In the genomic region with DNA sequence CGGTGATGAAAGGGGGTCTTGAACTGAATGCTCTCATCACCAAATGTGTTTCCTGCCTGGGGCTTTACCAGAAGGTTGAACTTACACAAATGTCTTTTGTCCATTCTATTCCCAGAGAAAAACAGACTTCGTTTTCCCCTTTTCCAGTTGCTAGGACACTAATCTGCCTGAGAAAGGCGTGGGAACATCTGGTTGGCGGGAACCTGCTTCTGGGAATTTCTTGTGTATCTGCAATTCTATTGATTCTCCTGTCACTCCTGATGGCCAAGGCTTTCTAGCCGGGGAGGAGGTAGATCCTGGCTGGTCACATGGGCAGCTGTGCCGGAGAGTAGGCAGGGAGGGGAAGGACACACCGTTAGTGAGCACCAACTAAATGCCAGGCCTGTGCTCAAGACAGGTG, we compare ENCODE assay signal across 19 cellular contexts. TPM values are rescaled to one million over a fixed set of nuclear protein-coding genes. Genes with fewer than 3 reads are reported as not detected.
"Had no signal": no experiment of that assay in that cellular context is flagged by ENCODE, and none has a peak within 500 bp of the region (broad histone marks: within the 10 kb centered on the region; RNA-seq: fewer than 3 reads in every experiment).

No MANE protein-coding gene starts in this region.

- H3K9me3 ChIP-seq: colonic mucosa, gastroesophageal sphincter, tibial nerve, uterus had no signal

- H3K27me3 Mint-ChIP-seq: activated naive CD8-positive, alpha-beta T cell had no signal

- DNase-seq: activated B cell treated with CpG ODN at 0.5 μM for 24 hours; activated CD4-positive, alpha-beta T cell treated with anti-CD3 and anti-CD28 coated beads for 48 hours; activated CD8-positive, alpha-beta memory T cell treated with anti-CD3 and anti-CD28 coated beads, Interleukin-2, amount 50 U/mL, for 4 hours; activated CD8-positive, alpha-beta T cell treated with anti-CD3 and anti-CD28 coated beads, Interleukin-2, amount 10 ng/mL, durations not matched to agents 7 days and 5 days; activated gamma-delta T cell treated with Interleukin-2 at 50 U/mL for 16 hours; activated T-cell treated with anti-CD3 and anti-CD28 coated beads, Interleukin-2, amount 50 U/mL, for 72 hours; amniotic stem cell; central memory CD4-positive, alpha-beta T cell; colonic mucosa; effector memory CD8-positive, alpha-beta T cell; erythroblast; posterior cingulate gyrus; T-helper 17 cell; uterus had no signal

- H3K4me3 ChIP-seq: colonic mucosa, gastroesophageal sphincter, lung, tibial nerve, uterus had no signal

- H3K4me3 Mint-ChIP-seq: activated B cell treated with CpG ODN at 0.5 μM for 24 hours; activated CD8-positive, alpha-beta T cell treated with anti-CD3 and anti-CD28 coated beads, Interleukin-2, amount 10 ng/mL, durations not matched to agents 7 days and 5 days; activated naive CD8-positive, alpha-beta T cell; activated T-cell treated with anti-CD3 and anti-CD28 coated beads, Interleukin-2, amount 50 U/mL, for 72 hours; effector memory CD8-positive, alpha-beta T cell; stimulated activated memory B cell treated with anti-CD40 and anti-IgM and Interleukin-4, amounts not matched to agents 10 μg/mL and 1 μg/mL and 100 μg/mL, for 72 hours; T-helper 17 cell had no signal

- ATAC-seq: activated CD8-positive, alpha-beta T cell treated with anti-CD3 and anti-CD28 coated beads, Interleukin-2, amount 10 ng/mL, durations not matched to agents 7 days and 5 days; activated T-cell treated with anti-CD3 and anti-CD28 coated beads, Interleukin-2, amount 50 U/mL, for 72 hours; effector memory CD8-positive, alpha-beta T cell; gastroesophageal sphincter; stimulated activated memory B cell treated with anti-CD40 and anti-IgM and Interleukin-4, amounts not matched to agents 10 μg/mL and 1 μg/mL and 100 μg/mL, for 72 hours; T-helper 17 cell had no signal

- H3K9me3 Mint-ChIP-seq: activated B cell treated with CpG ODN at 0.5 μM for 24 hours; activated T-cell treated with anti-CD3 and anti-CD28 coated beads, Interleukin-2, amount 50 U/mL, for 72 hours; effector memory CD8-positive, alpha-beta T cell; stimulated activated memory B cell treated with anti-CD40 and anti-IgM and Interleukin-4, amounts not matched to agents 10 μg/mL and 1 μg/mL and 100 μg/mL, for 72 hours had no signal

- H3K27ac Mint-ChIP-seq: activated B cell treated with CpG ODN at 0.5 μM for 24 hours; activated CD8-positive, alpha-beta T cell treated with anti-CD3 and anti-CD28 coated beads, Interleukin-2, amount 10 ng/mL, durations not matched to agents 7 days and 5 days; activated naive CD8-positive, alpha-beta T cell; activated T-cell treated with anti-CD3 and anti-CD28 coated beads, Interleukin-2, amount 50 U/mL, for 72 hours; effector memory CD8-positive, alpha-beta T cell; stimulated activated memory B cell treated with anti-CD40 and anti-IgM and Interleukin-4, amounts not matched to agents 10 μg/mL and 1 μg/mL and 100 μg/mL, for 72 hours; T-helper 17 cell had no signal

- H3K4me1 Mint-ChIP-seq: activated B cell treated with CpG ODN at 0.5 μM for 24 hours; stimulated activated memory B cell treated with anti-CD40 and anti-IgM and Interleukin-4, amounts not matched to agents 10 μg/mL and 1 μg/mL and 100 μg/mL, for 72 hours; T-helper 17 cell had no signal

- H3K27ac ChIP-seq: colonic mucosa, gastroesophageal sphincter, tibial nerve, uterus had no signal

- H3K4me1 ChIP-seq: colonic mucosa, gastroesophageal sphincter, tibial nerve, uterus had no signal

- H3K36me3 ChIP-seq: colonic mucosa, gastroesophageal sphincter, tibial nerve, uterus had no signal

- H3K36me3 Mint-ChIP-seq: activated naive CD8-positive, alpha-beta T cell; stimulated activated memory B cell treated with anti-CD40 and anti-IgM and Interleukin-4, amounts not matched to agents 10 μg/mL and 1 μg/mL and 100 μg/mL, for 72 hours had no signal

- H3K27me3 ChIP-seq: colonic mucosa, tibial nerve, uterus had no signal

RNA-seq across cellular contexts. Expression of a gene that starts 54.4 kb away (rescaled TPM):
- total RNA-seq: tibial nerve had no signal
